1 cellular context compared by ENCODE assay signal in the genomic region with DNA sequence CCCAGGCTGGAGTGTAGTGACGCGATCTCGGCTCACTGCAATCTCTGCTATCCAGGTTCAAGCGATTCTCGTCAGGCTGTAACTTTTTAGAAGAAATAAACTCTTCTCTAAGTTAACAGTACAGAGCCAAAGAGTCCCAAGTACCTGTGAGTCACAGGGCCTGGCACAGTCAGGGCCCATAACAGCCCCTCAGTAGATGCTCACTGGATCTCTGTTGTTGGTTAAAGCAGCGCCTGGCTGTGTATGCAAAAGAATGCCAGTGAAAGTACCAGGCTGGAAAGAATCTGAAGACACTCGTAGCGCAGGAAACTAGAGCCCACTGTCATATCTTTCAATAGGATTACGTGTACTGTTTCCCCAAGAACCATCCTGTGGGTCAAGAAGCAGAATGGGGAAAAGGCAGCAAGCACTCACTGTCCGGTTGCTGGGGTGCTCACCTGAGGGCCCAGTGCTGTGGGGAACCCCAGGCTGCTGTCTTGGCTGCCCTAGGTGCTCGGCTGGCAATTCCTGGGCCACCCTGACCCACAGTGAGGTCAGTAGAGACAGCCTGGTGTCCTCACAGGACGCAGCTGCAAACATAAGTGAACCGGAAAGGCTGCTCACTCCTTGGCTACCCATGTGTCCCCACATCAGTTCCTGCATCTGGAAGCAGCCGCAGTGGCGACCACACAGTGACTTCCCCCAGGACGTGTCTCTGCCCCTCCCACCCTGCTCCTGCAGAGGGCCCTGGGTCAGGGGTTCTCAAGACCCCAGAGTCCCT.
TF ChIP-seq lines count a peak whose summit lies in the region.

No MANE protein-coding gene starts in this region.

TF ChIP-seq in HepG2, 621 proteins besides CTCF, POLR2A, EP300 and RAD21:
- TF ChIP-seq ZNF326 (CRISPR knock-in tag; IDR thresholded peaks at IDR 0.05; ENCODE audit: borderline replicate concordance) (0 out of 2 replicates have a peak, but pooled peaks have one; percentile 23), PLRG1 (conservative IDR thresholded peaks at IDR 0.05) (no peak), MIXL1 (CRISPR knock-in tag; IDR thresholded peaks at IDR 0.05) (no peak), POLR2G (IDR thresholded peaks at IDR 0.05; ENCODE audit: low read depth, low read length) (0 out of 2 replicates have a peak, but pooled peaks have one; percentile 21)
